Comparison of ENCODE assay signal across 19 cellular contexts in the genomic region with DNA sequence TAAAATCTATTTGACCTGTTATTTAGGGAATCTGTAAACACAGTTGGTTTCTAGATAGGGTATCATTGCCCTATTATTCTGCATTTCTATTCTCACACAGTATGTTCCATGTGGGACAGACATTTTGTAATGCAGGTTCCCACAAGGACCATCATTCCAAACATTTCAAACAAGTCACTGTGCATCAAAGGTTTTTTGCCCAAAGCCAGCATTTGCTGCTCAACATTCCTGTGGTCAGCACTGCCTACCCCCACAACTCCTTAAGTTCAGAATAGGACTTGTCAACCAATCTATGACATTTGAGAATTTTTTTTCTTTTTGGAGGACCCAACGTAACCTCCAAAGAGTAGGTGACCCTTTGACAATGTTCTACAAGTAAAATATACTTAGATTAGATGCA.
DNase-seq lines count a peak whose midpoint lies in the region; ATAC-seq lines count a peak whose summit lies in the region.
"Had no signal": no experiment of that assay in that cellular context is flagged by ENCODE, and none has a peak within 500 bp of the region (broad histone marks: within the 10 kb centered on the region; RNA-seq: fewer than 3 reads in every experiment).

No MANE protein-coding gene starts in this region.

- DNase-seq in AG20443 (ENCODE audit: low spot score) = peak; percentile 61
- peak; percentile 86 for DNase-seq in M059J (ENCODE audit: low read depth)
- peak; percentile 54 for DNase-seq in dedifferentiated amniotic fluid mesenchymal stem cell (ENCODE audit: extremely low spot score)
- peak; percentile 55 for DNase-seq in non-pigmented ciliary epithelial cell (ENCODE audit: low read depth)
- DNase-seq in H7 = no peak
- no peak for DNase-seq in DMS114 treated with DMSO at 0.1 percent for 48 hours (lab: John Stamatoyannopoulos, UW; ENCODE audit: unreplicated experiment)
- no peak for DNase-seq in activated naive CD8-positive, alpha-beta T cell treated with anti-CD3 and anti-CD28 coated beads, Interleukin-2, amount 50 U/mL, for 24 hours
- DNase-seq: amniotic stem cell; KG1; NCI-H1417; NCI-H2227 treated with DMSO at 0.1 percent for 48 hours; sigmoid colon; stimulated activated CD4-positive, alpha-beta T cell treated with anti-CD3 and anti-CD28 coated beads, Interleukin-4, amount 100 ng/mL, for 4 hours; T-helper 1 cell; WERI-Rb-1 had no signal

- peaks cover 6% of the 10 kb centered on the region for H3K9me3 Mint-ChIP-seq in activated naive CD8-positive, alpha-beta T cell treated with anti-CD3 and anti-CD28 coated beads, Interleukin-2, amount 50 U/mL, for 24 hours

- H3K27me3 ChIP-seq in H7 (ENCODE audit: control insufficient read depth, insufficient read depth, low read length) = no peaks in the 10 kb centered on the region
- H3K27me3 ChIP-seq: neutrophil, sigmoid colon had no signal

- peaks cover 3% of the 10 kb centered on the region for H3K27me3 Mint-ChIP-seq in activated naive CD8-positive, alpha-beta T cell treated with anti-CD3 and anti-CD28 coated beads, Interleukin-2, amount 50 U/mL, for 24 hours
- H3K27me3 Mint-ChIP-seq: B cell had no signal

- H3K4me3 Mint-ChIP-seq in activated naive CD8-positive, alpha-beta T cell treated with anti-CD3 and anti-CD28 coated beads, Interleukin-2, amount 50 U/mL, for 24 hours = no peak overlapping the region
- H3K4me3 Mint-ChIP-seq: B cell; dendritic cell treated with granulocyte-macrophage colony-stimulating factor and Interleukin-4, amounts not matched to agents 40 ng/mL and 50 ng/mL, for 4 days had no signal

- no peak overlapping the region for H3K27ac Mint-ChIP-seq in activated naive CD8-positive, alpha-beta T cell treated with anti-CD3 and anti-CD28 coated beads, Interleukin-2, amount 50 U/mL, for 24 hours
- H3K27ac Mint-ChIP-seq: B cell; dendritic cell treated with granulocyte-macrophage colony-stimulating factor and Interleukin-4, amounts not matched to agents 40 ng/mL and 50 ng/mL, for 4 days had no signal

- peaks cover 6% of the 10 kb centered on the region for H3K4me1 Mint-ChIP-seq in activated naive CD8-positive, alpha-beta T cell treated with anti-CD3 and anti-CD28 coated beads, Interleukin-2, amount 50 U/mL, for 24 hours

- no peak for ATAC-seq in HG03175 (IDR thresholded peaks at IDR 0.05; ENCODE audit: unreplicated experiment)
- ATAC-seq in activated naive CD8-positive, alpha-beta T cell treated with anti-CD3 and anti-CD28 coated beads, Interleukin-2, amount 50 U/mL, for 24 hours = no peak

- H3K36me3 ChIP-seq in H7 (replicated peaks; ENCODE audit: control insufficient read depth, insufficient read depth, low read length) = no peaks in the 10 kb centered on the region
- H3K36me3 ChIP-seq: neutrophil, sigmoid colon, WERI-Rb-1 had no signal

- no peaks in the 10 kb centered on the region for H3K36me3 Mint-ChIP-seq in activated naive CD8-positive, alpha-beta T cell treated with anti-CD3 and anti-CD28 coated beads, Interleukin-2, amount 50 U/mL, for 24 hours (ENCODE audit: low read depth)

- no peak overlapping the region for H3K4me3 ChIP-seq in H7 (ENCODE audit: insufficient read depth, low read depth, low read length)
- H3K4me3 ChIP-seq: sigmoid colon had no signal

Comparison
In these comparisons a context has a peak if more than half of its experiments do, and no peak if none do; other contexts are left out.
1. DNase-seq: peak in AG20443 (single experiment), M059J (single experiment), dedifferentiated amniotic fluid mesenchymal stem cell (single experiment) and non-pigmented ciliary epithelial cell (single experiment); none in H7 (single experiment), DMS114 treated with DMSO at 0.1 percent for 48 hours (single experiment) and activated naive CD8-positive, alpha-beta T cell treated with anti-CD3 and anti-CD28 coated beads, Interleukin-2, amount 50 U/mL, for 24 hours (single experiment).